8 cellular contexts compared by ENCODE assay signal in the genomic region with DNA sequence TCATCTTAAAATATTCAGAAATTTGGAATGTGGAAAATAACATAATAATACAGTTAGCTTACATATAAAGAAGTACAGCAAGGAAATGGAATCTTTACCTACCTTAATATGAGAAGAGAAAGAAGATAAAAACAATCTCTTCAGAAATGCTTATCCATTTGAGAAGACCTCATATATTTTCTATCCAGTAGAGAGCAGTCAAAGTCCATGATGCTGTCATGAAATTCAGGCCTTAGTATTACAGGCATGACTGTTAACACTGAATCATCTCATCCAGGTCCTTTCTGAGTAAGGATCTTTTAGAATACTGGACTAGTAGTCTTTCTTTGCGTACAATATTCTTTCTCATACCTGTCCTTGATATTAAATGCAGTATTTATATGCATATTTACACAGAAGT.
A peak's percentile ranks its signal among the peaks of the same experiment; 100 is the strongest.
DNase-seq lines count a peak whose midpoint lies in the region; ATAC-seq lines count a peak whose summit lies in the region.

No MANE protein-coding gene starts in this region.

- no peaks in the 10 kb centered on the region for H3K36me3 Mint-ChIP-seq in stimulated activated memory B cell treated with anti-CD40 and anti-IgM and Interleukin-4, amounts not matched to agents 10 μg/mL and 1 μg/mL and 100 μg/mL, for 72 hours
- H3K36me3 Mint-ChIP-seq in activated naive CD4-positive, alpha-beta T cell treated with anti-CD3 and anti-CD28 coated beads, Interleukin-2, amount 50 U/mL, for 72 hours, result no peaks in the 10 kb centered on the region

- peaks cover 4% of the 10 kb centered on the region for H3K9me3 Mint-ChIP-seq in stimulated activated memory B cell treated with anti-CD40 and anti-IgM and Interleukin-4, amounts not matched to agents 10 μg/mL and 1 μg/mL and 100 μg/mL, for 72 hours
- peaks cover 0 to 5% of the 10 kb centered on the region in 2 donors for H3K9me3 Mint-ChIP-seq in activated naive CD4-positive, alpha-beta T cell treated with anti-CD3 and anti-CD28 coated beads, Interleukin-2, amount 50 U/mL, for 72 hours

- no peak overlapping the region for H3K4me3 Mint-ChIP-seq in stimulated activated memory B cell treated with anti-CD40 and anti-IgM and Interleukin-4, amounts not matched to agents 10 μg/mL and 1 μg/mL and 100 μg/mL, for 72 hours

- H3K27ac Mint-ChIP-seq in stimulated activated memory B cell treated with anti-CD40 and anti-IgM and Interleukin-4, amounts not matched to agents 10 μg/mL and 1 μg/mL and 100 μg/mL, for 72 hours, result no peak overlapping the region
- no peak overlapping the region for H3K27ac Mint-ChIP-seq in activated naive CD4-positive, alpha-beta T cell treated with anti-CD3 and anti-CD28 coated beads, Interleukin-2, amount 50 U/mL, for 72 hours

- in situ Hi-C loops in SK-MEL-5 (cut with HindIII; ENCODE audit: low pct_unique_long_range_greater_than_20kb, low sequenced_read_pairs), result no loop called here

- ATAC-seq in HG02981 (IDR thresholded peaks at IDR 0.05; ENCODE audit: unreplicated experiment) (peak; percentile 88), GM19455 (IDR thresholded peaks at IDR 0.05; ENCODE audit: unreplicated experiment) (no peak)
- ATAC-seq in stimulated activated memory B cell treated with anti-CD40 and anti-IgM and Interleukin-4, amounts not matched to agents 10 μg/mL and 1 μg/mL and 100 μg/mL, for 72 hours, result no peak
- ATAC-seq in activated naive CD4-positive, alpha-beta T cell treated with anti-CD3 and anti-CD28 coated beads, Interleukin-2, amount 50 U/mL, for 72 hours, result no peak

- DNase-seq in NCI-H345 treated with DMSO at 0.1 percent for 48 hours (lab: John Stamatoyannopoulos, UW; ENCODE audit: unreplicated experiment) (peak; percentile 6), NCI-H345 (lab: John Stamatoyannopoulos, UW) (no peak), SK-MEL-5 (ENCODE audit: low read depth, low spot score) (peak; percentile 73), kidney glomerular epithelial cell (lab: John Stamatoyannopoulos, UW) (peak; percentile 63)
- DNase-seq in activated naive CD4-positive, alpha-beta T cell treated with anti-CD3 and anti-CD28 coated beads, Interleukin-2, amount 50 U/mL, for 72 hours (ENCODE audit: low spot score in 2 of 2), result no peak

- no peaks in the 10 kb centered on the region for H3K27me3 Mint-ChIP-seq in stimulated activated memory B cell treated with anti-CD40 and anti-IgM and Interleukin-4, amounts not matched to agents 10 μg/mL and 1 μg/mL and 100 μg/mL, for 72 hours

- H3K4me1 Mint-ChIP-seq in stimulated activated memory B cell treated with anti-CD40 and anti-IgM and Interleukin-4, amounts not matched to agents 10 μg/mL and 1 μg/mL and 100 μg/mL, for 72 hours, result no peaks in the 10 kb centered on the region

Comparison
In these comparisons a context has a peak if more than half of its experiments do, and no peak if none do; other contexts are left out.
1. DNase-seq: peak in NCI-H345 treated with DMSO at 0.1 percent for 48 hours (single experiment), SK-MEL-5 (single experiment) and kidney glomerular epithelial cell (single experiment); none in NCI-H345 (single experiment) and activated naive CD4-positive, alpha-beta T cell treated with anti-CD3 and anti-CD28 coated beads, Interleukin-2, amount 50 U/mL, for 72 hours (0 of 2).